In genomic region chr1:197782719-197783328, GRCh38 we compare ENCODE assay signal across 22 cellular contexts. TPM values are rescaled to one million over a fixed set of nuclear protein-coding genes. Genes with fewer than 3 reads are reported as not detected.
DNase-seq lines count a peak whose midpoint lies in the region; ATAC-seq, FAIRE-seq and TF ChIP-seq lines count a peak whose summit lies in the region.
"Had no signal": no experiment of that assay in that cellular context is flagged by ENCODE, and none has a peak within 500 bp of the region (broad histone marks: within the 10 kb centered on the region; RNA-seq: fewer than 3 reads in every experiment).

No MANE protein-coding gene starts in this region.

- intact Hi-C loops in activated B cell treated with CpG ODN at 0.5 μM for 24 hours (cut with micrococcal nuclease): no loop called here

- H4K20me1 ChIP-seq in keratinocyte (ENCODE audit: control insufficient read depth, extremely low read depth, insufficient read depth, low read length): no peaks in the 10 kb centered on the region

- H3K36me3 Mint-ChIP-seq in activated T-cell treated with anti-CD3 and anti-CD28 coated beads, Interleukin-2, amount 50 U/mL, for 72 hours (ENCODE audit: insufficient read depth in 2 of 2): no peaks in the 10 kb centered on the region
- no peaks in the 10 kb centered on the region for H3K36me3 Mint-ChIP-seq in activated B cell treated with CpG ODN at 0.5 μM for 24 hours (ENCODE audit: low read depth)

- H3K9me3 ChIP-seq in keratinocyte (ENCODE audit: control insufficient read depth, low read depth, low read length) (no peaks in the 10 kb centered on the region), suprapubic skin (no peaks in the 10 kb centered on the region)

- no peaks in the 10 kb centered on the region for H3K27me3 Mint-ChIP-seq in activated T-cell treated with anti-CD3 and anti-CD28 coated beads, Interleukin-2, amount 50 U/mL, for 72 hours (ENCODE audit: low read depth)
- no peaks in the 10 kb centered on the region for H3K27me3 Mint-ChIP-seq in activated B cell treated with CpG ODN at 0.5 μM for 24 hours
- H3K27me3 Mint-ChIP-seq: activated naive CD8-positive, alpha-beta T cell treated with anti-CD3 and anti-CD28 coated beads, Interleukin-2, amount 10 ng/mL, durations not matched to agents 7 days and 5 days; activated T-cell treated with anti-CD3 and anti-CD28 coated beads, Interleukin-2, amount 50 U/mL, for 24 hours had no signal

- DNase-seq in activated T-cell treated with anti-CD3 and anti-CD28 coated beads, Interleukin-2, amount 50 U/mL, for 72 hours: no peak
- no peak for DNase-seq in activated T-cell treated with anti-CD3 and anti-CD28 coated beads, Interleukin-2, amount 50 U/mL, for 1 hour
- no peak for DNase-seq in activated B cell treated with CpG ODN at 0.5 μM for 24 hours
- no peak for DNase-seq in keratinocyte (ENCODE audit: low read depth, low spot score)
- no peak for DNase-seq in suprapubic skin (ENCODE audit: low spot score in 2 of 2)
- DNase-seq: activated CD4-positive, alpha-beta T cell treated with anti-CD3 and anti-CD28 coated beads, Interleukin-2, amount 50 U/mL, for 1 hour; activated naive CD8-positive, alpha-beta T cell treated with anti-CD3 and anti-CD28 coated beads, Interleukin-2, amount 10 ng/mL, durations not matched to agents 7 days and 5 days; activated T-cell treated with anti-CD3 and anti-CD28 coated beads, Interleukin-2, amount 50 U/mL, for 24 hours; caudate nucleus; NCI-H2029; NCI-H82; SHP77 treated with DMSO at 0.1 percent for 48 hours; stimulated activated CD4-positive, alpha-beta T cell treated with anti-CD3 and anti-CD28 coated beads, Interleukin-15, amount 100 ng/mL, for 24 hours; T1000 had no signal

- no peak for TF ChIP-seq EP300 in suprapubic skin (IDR thresholded peaks at IDR 0.05)

- H3K27ac ChIP-seq in keratinocyte (ENCODE audit: control insufficient read depth, insufficient read depth, low read length): peak overlapping the region; percentile 76
- H3K27ac ChIP-seq in suprapubic skin: peak overlapping the region; percentile 75
- H3K27ac ChIP-seq: KMS-11 had no signal

- H3K36me3 ChIP-seq in keratinocyte (ENCODE audit: control insufficient read depth in 2 of 2, extremely low read depth in 1 of 2, insufficient read depth in 2 of 2, low read length in 2 of 2): no peaks in the 10 kb centered on the region
- H3K36me3 ChIP-seq in suprapubic skin: no peaks in the 10 kb centered on the region

- H3K4me2 ChIP-seq in keratinocyte (ENCODE audit: control insufficient read depth, extremely low read depth, insufficient read depth, low read depth, low read length): peak overlapping the region; percentile 24
- H3K4me2 ChIP-seq: KMS-11 had no signal

- POLR2A ChIA-PET in activated B cell treated with CpG ODN at 0.5 μM for 24 hours (lab: Charles Lee): no interaction called here

- TF ChIP-seq POLR2A in suprapubic skin (IDR thresholded peaks at IDR 0.05): no peak

- peak; percentile 34 for FAIRE-seq in keratinocyte (lab: Jason Lieb, UNC)
- FAIRE-seq: A204.1, GM12892, islet of Langerhans had no signal

- no peaks in the 10 kb centered on the region for H3K79me2 ChIP-seq in keratinocyte (ENCODE audit: control insufficient read depth, insufficient read depth, low read length)

- no peak for ATAC-seq in activated T-cell treated with anti-CD3 and anti-CD28 coated beads, Interleukin-2, amount 50 U/mL, for 72 hours (replicated peaks in 1 of 2)
- ATAC-seq in activated B cell treated with CpG ODN at 0.5 μM for 24 hours (ENCODE audit: low read depth) (no peak), HG03280 (IDR thresholded peaks at IDR 0.05; ENCODE audit: unreplicated experiment) (no peak), GM21381 (IDR thresholded peaks at IDR 0.05; ENCODE audit: unreplicated experiment) (no peak), GM21423 (IDR thresholded peaks at IDR 0.05; ENCODE audit: unreplicated experiment) (no peak)

- CTCF ChIA-PET in activated B cell treated with CpG ODN at 0.5 μM for 24 hours (lab: Charles Lee): interaction anchor here (2.2 kb wide), 1 partner anchor 86 kb away, joined by 5 read pairs; no protein-coding TSS in a partner anchor

- no peak overlapping the region for H2AFZ ChIP-seq in keratinocyte (ENCODE audit: control insufficient read depth, low read length)

- TF ChIP-seq CTCF in activated B cell treated with CpG ODN at 0.5 μM for 24 hours (IDR thresholded peaks at IDR 0.05): no peak
- TF ChIP-seq CTCF in keratinocyte (optimal IDR thresholded peaks at IDR 0.05 in 1 of 3, IDR thresholded peaks at IDR 0.05 in 1 of 3, conservative IDR thresholded peaks at IDR 0.05 in 1 of 3; ENCODE audit: extremely low read depth in 1 of 3, insufficient read depth in 2 of 3, low read length in 3 of 3): no peak
- no peak for TF ChIP-seq CTCF in suprapubic skin (IDR thresholded peaks at IDR 0.05)

- no peak overlapping the region for H3K4me3 Mint-ChIP-seq in activated T-cell treated with anti-CD3 and anti-CD28 coated beads, Interleukin-2, amount 50 U/mL, for 72 hours
- H3K4me3 Mint-ChIP-seq in activated B cell treated with CpG ODN at 0.5 μM for 24 hours: no peak overlapping the region
- H3K4me3 Mint-ChIP-seq: activated naive CD8-positive, alpha-beta T cell treated with anti-CD3 and anti-CD28 coated beads, Interleukin-2, amount 10 ng/mL, durations not matched to agents 7 days and 5 days; activated T-cell treated with anti-CD3 and anti-CD28 coated beads, Interleukin-2, amount 50 U/mL, for 24 hours had no signal

- H3K27me3 ChIP-seq in keratinocyte (ENCODE audit: control insufficient read depth, extremely low read depth, insufficient read depth, low read length) (no peaks in the 10 kb centered on the region), suprapubic skin (no peaks in the 10 kb centered on the region)

- 66% methylated on average over 3 of the region's 3 CpGs for WGBS in suprapubic skin

- H3K9me3 Mint-ChIP-seq in activated T-cell treated with anti-CD3 and anti-CD28 coated beads, Interleukin-2, amount 50 U/mL, for 72 hours: no peaks in the 10 kb centered on the region
- H3K9me3 Mint-ChIP-seq in activated B cell treated with CpG ODN at 0.5 μM for 24 hours: no peaks in the 10 kb centered on the region
- H3K9me3 Mint-ChIP-seq: activated naive CD8-positive, alpha-beta T cell treated with anti-CD3 and anti-CD28 coated beads, Interleukin-2, amount 10 ng/mL, durations not matched to agents 7 days and 5 days; activated T-cell treated with anti-CD3 and anti-CD28 coated beads, Interleukin-2, amount 50 U/mL, for 24 hours had no signal

- H3K4me1 Mint-ChIP-seq in activated T-cell treated with anti-CD3 and anti-CD28 coated beads, Interleukin-2, amount 50 U/mL, for 72 hours (ENCODE audit: low read depth): peaks cover 16% of the 10 kb centered on the region
- H3K4me1 Mint-ChIP-seq in activated B cell treated with CpG ODN at 0.5 μM for 24 hours: peaks cover 25% of the 10 kb centered on the region

- no peak overlapping the region for H3K9ac ChIP-seq in keratinocyte (ENCODE audit: control insufficient read depth, extremely low read depth, insufficient read depth, low read length)
- H3K9ac ChIP-seq: KMS-11 had no signal

- H3K9me1 ChIP-seq in keratinocyte (ENCODE audit: control insufficient read depth, extremely low read depth, insufficient read depth, low read length): no peaks in the 10 kb centered on the region

- H3K4me3 ChIP-seq in keratinocyte (ENCODE audit: control insufficient read depth in 2 of 3, extremely low read depth in 1 of 3, insufficient read depth in 2 of 3, low read depth in 1 of 3, low read length in 3 of 3) (no peak overlapping the region), suprapubic skin (no peak overlapping the region)

- dilution Hi-C loops in keratinocyte (cut with MboI; ENCODE audit: extremely low pct_ligation_motif_present, low sequenced_read_pairs): no loop called here

- peak overlapping the region; percentile 43 for H3K27ac Mint-ChIP-seq in activated T-cell treated with anti-CD3 and anti-CD28 coated beads, Interleukin-2, amount 50 U/mL, for 72 hours
- H3K27ac Mint-ChIP-seq in activated B cell treated with CpG ODN at 0.5 μM for 24 hours: peak overlapping the region; percentile 68
- H3K27ac Mint-ChIP-seq: activated naive CD8-positive, alpha-beta T cell treated with anti-CD3 and anti-CD28 coated beads, Interleukin-2, amount 10 ng/mL, durations not matched to agents 7 days and 5 days; activated T-cell treated with anti-CD3 and anti-CD28 coated beads, Interleukin-2, amount 50 U/mL, for 24 hours had no signal

- H3K4me1 ChIP-seq in keratinocyte (ENCODE audit: control insufficient read depth, extremely low read depth, insufficient read depth, low read length) (peaks cover 51% of the 10 kb centered on the region), suprapubic skin (peaks cover 20% of the 10 kb centered on the region)

RNA-seq across cellular contexts. Expression of gene DENND1B, which starts 7.5 kb away (rescaled TPM):
- 10 to 100 TPM; 17.7 to 19.9 TPM for total RNA-seq in activated T-cell treated with anti-CD3 and anti-CD28 coated beads, Interleukin-2, amount 50 U/mL, for 72 hours
- total RNA-seq in activated B cell treated with CpG ODN at 0.5 μM for 24 hours: 15.5 and 19.2 TPM in 2 replicates
- polyA plus RNA-seq in keratinocyte: 4.8 to 7.6 TPM (median 5.2 TPM) in 3 replicates
- 4.1 TPM for polyA plus RNA-seq in keratinocyte (2011; ENCODE audit: low read depth)
- polyA plus RNA-seq in keratinocyte (2011; cell fraction: cytosol; rRNA removed): 2.7 and 7.0 TPM in 2 replicates
- polyA plus RNA-seq in keratinocyte (2011; cell fraction: nucleus; rRNA removed): 9.5 and 11.2 TPM in 2 replicates
- 4.4 TPM in 2 replicates for polyA plus RNA-seq in keratinocyte (2012; ENCODE audit: low replicate concordance)
- polyA minus RNA-seq in keratinocyte: 8.1 to 36.8 TPM (median 22.4 TPM) in 3 replicates
- 6.1 TPM for polyA minus RNA-seq in keratinocyte (2011; cell fraction: cytosol; rRNA and poly(A)+ RNA removed)
- polyA minus RNA-seq in keratinocyte (2011; cell fraction: nucleus; rRNA and poly(A)+ RNA removed): 31.0 and 55.8 TPM in 2 replicates
- 10 to 100 TPM; 10.1 to 14.4 (median 12.6) TPM for total RNA-seq in suprapubic skin
- total RNA-seq: G401 had no signal
